In genomic region chr5:57841671-57842375, GRCh38 we compare ENCODE assay signal across 10 cellular contexts.
A peak's percentile ranks its signal among the peaks of the same experiment; 100 is the strongest.
DNase-seq lines count a peak whose midpoint lies in the region; ATAC-seq and TF ChIP-seq lines count a peak whose summit lies in the region.
"Had no signal": no experiment of that assay in that cellular context is flagged by ENCODE, and none has a peak within 500 bp of the region (broad histone marks: within the 10 kb centered on the region; RNA-seq: fewer than 3 reads in every experiment).

No MANE protein-coding gene starts in this region.

- H3K27me3 Mint-ChIP-seq in T-helper 2 cell treated with Interferon-gamma antibody and Interleukin-4, amounts not matched to agents 5 μg/mL and 100 μg/mL, for 36 hours (ENCODE audit: low read depth) = no peaks in the 10 kb centered on the region

- H3K27ac Mint-ChIP-seq in T-helper 2 cell treated with Interferon-gamma antibody and Interleukin-4, amounts not matched to agents 5 μg/mL and 100 μg/mL, for 36 hours = no peak overlapping the region
- H3K27ac Mint-ChIP-seq: activated naive CD4-positive, alpha-beta T cell treated with anti-CD3 and anti-CD28 coated beads, Interleukin-2, amount 50 U/mL, for 24 hours had no signal

- H3K4me1 ChIP-seq in foreskin keratinocyte = peaks cover 62% of the 10 kb centered on the region

- no peaks in the 10 kb centered on the region for H3K27me3 ChIP-seq in foreskin keratinocyte

- H3K4me3 Mint-ChIP-seq in T-helper 2 cell treated with Interferon-gamma antibody and Interleukin-4, amounts not matched to agents 5 μg/mL and 100 μg/mL, for 36 hours = no peak overlapping the region
- H3K4me3 Mint-ChIP-seq: activated naive CD4-positive, alpha-beta T cell treated with anti-CD3 and anti-CD28 coated beads, Interleukin-2, amount 50 U/mL, for 24 hours had no signal

- DNase-seq in H4 (ENCODE audit: low spot score) = peak; percentile 73
- peak; percentile 90 to 99 for DNase-seq in SW 1271 (lab: John Stamatoyannopoulos, UW)
- peak; percentile 100 for DNase-seq in foreskin keratinocyte
- DNase-seq in pulmonary artery endothelial cell (ENCODE audit: low read depth, low spot score) = peak; percentile 90
- no peak for DNase-seq in cerebellum (ENCODE audit: low spot score)
- DNase-seq in T-helper 2 cell treated with Interferon-gamma antibody and Interleukin-4, amounts not matched to agents 5 μg/mL and 100 μg/mL, for 36 hours (ENCODE audit: low spot score) = no peak
- no peak for DNase-seq in NCI-H524 treated with DMSO at 0.1 percent for 48 hours (lab: John Stamatoyannopoulos, UW)
- DNase-seq in medulla oblongata (ENCODE audit: extremely low spot score) = no peak
- DNase-seq: NCI-H2029 treated with DMSO at 0.1 percent for 48 hours had no signal

- H3K4me1 Mint-ChIP-seq in T-helper 2 cell treated with Interferon-gamma antibody and Interleukin-4, amounts not matched to agents 5 μg/mL and 100 μg/mL, for 36 hours (ENCODE audit: low read depth) = no peaks in the 10 kb centered on the region
- H3K4me1 Mint-ChIP-seq: activated naive CD4-positive, alpha-beta T cell treated with anti-CD3 and anti-CD28 coated beads, Interleukin-2, amount 50 U/mL, for 24 hours had no signal

- no peak for TF ChIP-seq CTCF in foreskin keratinocyte (conservative IDR thresholded peaks at IDR 0.05)

- no peaks in the 10 kb centered on the region for H3K36me3 Mint-ChIP-seq in T-helper 2 cell treated with Interferon-gamma antibody and Interleukin-4, amounts not matched to agents 5 μg/mL and 100 μg/mL, for 36 hours (ENCODE audit: low read depth)
- H3K36me3 Mint-ChIP-seq: activated naive CD4-positive, alpha-beta T cell treated with anti-CD3 and anti-CD28 coated beads, Interleukin-2, amount 50 U/mL, for 24 hours had no signal

- peak; percentile 88 for ATAC-seq in foreskin keratinocyte

- H3K9me3 Mint-ChIP-seq in T-helper 2 cell treated with Interferon-gamma antibody and Interleukin-4, amounts not matched to agents 5 μg/mL and 100 μg/mL, for 36 hours = no peaks in the 10 kb centered on the region
- H3K9me3 Mint-ChIP-seq: activated naive CD4-positive, alpha-beta T cell treated with anti-CD3 and anti-CD28 coated beads, Interleukin-2, amount 50 U/mL, for 24 hours had no signal

- peak overlapping the region; percentile 76 for H3K27ac ChIP-seq in foreskin keratinocyte

Comparison
In these comparisons a context has a peak if more than half of its experiments do, and no peak if none do; other contexts are left out.
1. DNase-seq: peak in H4 (single experiment), SW 1271 (2 of 2), foreskin keratinocyte (2 of 2) and pulmonary artery endothelial cell (single experiment); none in cerebellum (single experiment), T-helper 2 cell treated with Interferon-gamma antibody and Interleukin-4, amounts not matched to agents 5 μg/mL and 100 μg/mL, for 36 hours (single experiment), NCI-H524 treated with DMSO at 0.1 percent for 48 hours (single experiment) and medulla oblongata (single experiment).